Comparison of ENCODE assay signal across 26 cellular contexts in the genomic region with DNA sequence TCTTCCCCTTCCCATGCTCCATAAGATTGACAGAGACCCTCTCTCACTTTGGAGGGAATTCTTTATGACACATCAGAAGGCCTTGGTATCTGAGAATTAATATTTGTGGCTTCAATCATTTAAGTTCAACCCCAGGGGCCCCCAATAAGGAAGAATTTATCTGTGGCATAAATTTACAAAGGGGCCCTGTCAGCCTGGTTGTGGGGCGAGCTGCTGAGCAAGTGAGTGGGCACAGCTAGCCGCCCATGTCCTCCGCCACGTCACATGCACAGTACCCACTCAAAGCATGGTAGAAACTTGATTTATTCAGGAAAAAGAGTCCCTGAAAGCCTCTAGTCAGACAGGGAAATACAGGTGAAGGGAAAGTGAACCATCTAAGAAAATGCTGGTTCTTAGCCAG. TPM values are rescaled to one million over a fixed set of nuclear protein-coding genes. Genes with fewer than 3 reads are reported as not detected.
DNase-seq lines count a peak whose midpoint lies in the region; ATAC-seq, FAIRE-seq and TF ChIP-seq lines count a peak whose summit lies in the region.
"Had no signal": no experiment of that assay in that cellular context is flagged by ENCODE, and none has a peak within 500 bp of the region (broad histone marks: within the 10 kb centered on the region; RNA-seq: fewer than 3 reads in every experiment).

No MANE protein-coding gene starts in this region.

- H3K27me3 Mint-ChIP-seq in activated CD4-positive, alpha-beta memory T cell treated with anti-CD3 and anti-CD28 coated beads, Interleukin-2, amount 10 ng/mL, durations not matched to agents 7 days and 5 days = no peaks in the 10 kb centered on the region
- H3K27me3 Mint-ChIP-seq: CD4-positive, CD25-positive, alpha-beta regulatory T cell had no signal

- H3K4me1 ChIP-seq in HepG2 (ENCODE audit: insufficient read depth, low read length) (no peaks in the 10 kb centered on the region), right lobe of liver (no peaks in the 10 kb centered on the region), osteoblast (ENCODE audit: insufficient read depth, low read length) (no peaks in the 10 kb centered on the region)
- H3K4me1 ChIP-seq: BE2C had no signal

- H3K4me3 ChIP-seq in HepG2 (replicated peaks in 1 of 3; ENCODE audit: insufficient read depth in 1 of 3, low read depth in 2 of 3, low read length in 3 of 3) (no peak overlapping the region), right lobe of liver (no peak overlapping the region), osteoblast (ENCODE audit: insufficient read depth, low read length) (no peak overlapping the region)

- TF ChIP-seq CTCF in HepG2 (CRISPR knock-in tag; IDR thresholded peaks at IDR 0.05) (no peak), right lobe of liver (IDR thresholded peaks at IDR 0.05) (no peak), RWPE1 (conservative IDR thresholded peaks at IDR 0.05; ENCODE audit: low read depth) (no peak), osteoblast (IDR thresholded peaks at IDR 0.05; ENCODE audit: extremely low read depth, low read depth, low read length) (no peak)

- H2AFZ ChIP-seq in HepG2 (ENCODE audit: low read length) (no peak overlapping the region), osteoblast (ENCODE audit: low read length) (no peak overlapping the region)

- peaks cover 3% of the 10 kb centered on the region for H3K79me2 ChIP-seq in HepG2 (ENCODE audit: insufficient read depth, low read length)
- H3K79me2 ChIP-seq in osteoblast (ENCODE audit: insufficient read depth, low read length) = no peaks in the 10 kb centered on the region

- FAIRE-seq in HepG2 (lab: Jason Lieb, UNC) = no peak
- FAIRE-seq: A204.1, D721Med, GM12892, GM18507 had no signal

- CTCF ChIA-PET in HepG2 (lab: Yijun Ruan, JAX; ENCODE audit: low intra/inter-chr PET ratio, low total read pairs) (interaction anchor here (0.9 to 4.1 kb wide), 2 partner anchors 18 to 19 kb away, joined by 3 to 25 read pairs; no protein-coding TSS in a partner anchor), RWPE1 (lab: Yijun Ruan, JAX) (interaction anchor here (1.2 to 1.4 kb wide), 2 partner anchors 15 to 20 kb away, joined by 3 to 5 read pairs; no protein-coding TSS in a partner anchor)
- CTCF ChIA-PET in activated CD4-positive, alpha-beta memory T cell treated with anti-CD3 and anti-CD28 coated beads, Interleukin-2, amount 10 ng/mL, durations not matched to agents 7 days and 5 days (lab: Charles Lee) = interaction anchor here (4.7 kb wide), 1 partner anchor 20 kb away, joined by 26 read pairs; no protein-coding TSS in a partner anchor

- H3K36me3 ChIP-seq in HepG2 (replicated peaks in 1 of 2; ENCODE audit: control insufficient read depth in 1 of 2, insufficient read depth in 2 of 2, low read length in 2 of 2) (peaks cover 81 to 99% of the 10 kb centered on the region in 2 experiments), right lobe of liver (peaks cover 0 to 80% (median 42%) of the 10 kb centered on the region in 4 donors), osteoblast (ENCODE audit: insufficient read depth, low read length) (no peaks in the 10 kb centered on the region)
- H3K36me3 ChIP-seq: BE2C had no signal

- no peaks in the 10 kb centered on the region for H3K27me3 ChIP-seq in HepG2 (ENCODE audit: control insufficient read depth in 1 of 2, insufficient read depth in 2 of 2, low read length in 2 of 2)
- H3K27me3 ChIP-seq in right lobe of liver = no peaks in the 10 kb centered on the region
- H3K27me3 ChIP-seq in osteoblast (ENCODE audit: insufficient read depth, low read length) = no peaks in the 10 kb centered on the region
- H3K27me3 ChIP-seq: BE2C had no signal

- POLR2A ChIA-PET in HepG2 (lab: Yijun Ruan, JAX) (interaction anchor here (11.1 kb wide), 1 partner anchor 14 kb away, joined by 130 read pairs; the partner anchor contains the start of gene PLXNB1), RWPE1 (lab: Yijun Ruan, JAX; ENCODE audit: low non-redundant PET) (no interaction called here)
- POLR2A ChIA-PET in activated CD4-positive, alpha-beta memory T cell treated with anti-CD3 and anti-CD28 coated beads, Interleukin-2, amount 10 ng/mL, durations not matched to agents 7 days and 5 days (lab: Charles Lee) = no interaction called here

- TF ChIP-seq EP300 in HepG2 (IDR thresholded peaks at IDR 0.05; ENCODE audit: low read depth in 2 of 2, low read length in 2 of 2) = no peak
- TF ChIP-seq EP300 in HepG2 (CRISPR knock-in tag; IDR thresholded peaks at IDR 0.05; ENCODE audit: borderline replicate concordance) = no peak

- DNase-seq in HepG2 (ENCODE audit: low spot score) = no peak
- DNase-seq in right lobe of liver = no peak
- no peak for DNase-seq in RWPE1 (ENCODE audit: low spot score)
- peak; percentile 77 for DNase-seq in osteoblast (ENCODE audit: insufficient read length, low spot score, missing footprints)
- DNase-seq in activated CD4-positive, alpha-beta memory T cell treated with anti-CD3 and anti-CD28 coated beads, Interleukin-2, amount 10 ng/mL, durations not matched to agents 7 days and 5 days = no peak
- DNase-seq in activated naive CD4-positive, alpha-beta T cell treated with anti-CD3 and anti-CD28 coated beads, Interleukin-2, amount 50 U/mL, for 16 hours = no peak
- DNase-seq: ACHN; BE2C; C1 segment of cervical spinal cord; CD4-positive, CD25-positive, alpha-beta regulatory T cell; CD8-positive, alpha-beta memory T cell; COR-L47; DMS79; GDM1; GOT3; H7; KBM-7 had no signal

- ATAC-seq in HepG2 (no peak), right lobe of liver (no peak), GM18861 (IDR thresholded peaks at IDR 0.05; ENCODE audit: unreplicated experiment) (no peak)

- no peak overlapping the region for H3K27ac Mint-ChIP-seq in activated CD4-positive, alpha-beta memory T cell treated with anti-CD3 and anti-CD28 coated beads, Interleukin-2, amount 10 ng/mL, durations not matched to agents 7 days and 5 days
- H3K27ac Mint-ChIP-seq: CD8-positive, alpha-beta memory T cell; IgD-negative memory B cell had no signal

- no peak for TF ChIP-seq POLR2A in HepG2 (IDR thresholded peaks at IDR 0.05; ENCODE audit: insufficient read depth in 1 of 2, low read depth in 2 of 2, low read length in 2 of 2)
- TF ChIP-seq POLR2A in right lobe of liver (IDR thresholded peaks at IDR 0.05) = no peak

- BruUV-seq in HepG2 (replicated peaks; lab: Mats Ljungman, UMichigan) = TSS peak; percentile 13

- H3K27ac ChIP-seq in HepG2 (ENCODE audit: extremely low read length, insufficient read depth, low read length) (no peak overlapping the region), right lobe of liver (no peak overlapping the region), RWPE1 (peak overlapping the region; percentile 99), osteoblast (ENCODE audit: low read depth, low read length) (no peak overlapping the region)
- H3K27ac ChIP-seq: HL-60 had no signal

- H3K9me3 Mint-ChIP-seq in activated CD4-positive, alpha-beta memory T cell treated with anti-CD3 and anti-CD28 coated beads, Interleukin-2, amount 10 ng/mL, durations not matched to agents 7 days and 5 days = no peaks in the 10 kb centered on the region
- H3K9me3 Mint-ChIP-seq: CD8-positive, alpha-beta memory T cell; IgD-negative memory B cell had no signal

- H3K4me2 ChIP-seq in HepG2 (ENCODE audit: low read depth, low read length) = no peak overlapping the region
- H3K4me2 ChIP-seq in osteoblast (ENCODE audit: insufficient read depth, low read length) = no peak overlapping the region

- H3K36me3 Mint-ChIP-seq in activated CD4-positive, alpha-beta memory T cell treated with anti-CD3 and anti-CD28 coated beads, Interleukin-2, amount 10 ng/mL, durations not matched to agents 7 days and 5 days (ENCODE audit: low read depth) = no peaks in the 10 kb centered on the region
- H3K36me3 Mint-ChIP-seq: CD4-positive, CD25-positive, alpha-beta regulatory T cell; IgD-negative memory B cell had no signal

- in situ Hi-C loops in HepG2 (cut with HindIII; ENCODE audit: extremely low pct_ligation_motif_present, low pct_unique_long_range_greater_than_20kb) = no loop called here

- no peaks in the 10 kb centered on the region for H3K9me3 ChIP-seq in HepG2 (ENCODE audit: low read length)
- H3K9me3 ChIP-seq in right lobe of liver = no peaks in the 10 kb centered on the region
- no peaks in the 10 kb centered on the region for H3K9me3 ChIP-seq in osteoblast (ENCODE audit: low read depth, low read length)
- H3K9me3 ChIP-seq: BE2C had no signal

- no peak for TF ChIP-seq RAD21 in HepG2 (CRISPR knock-in tag; IDR thresholded peaks at IDR 0.05)

- peaks cover 25% of the 10 kb centered on the region; the same call in 1 of the 2 replicates for H4K20me1 ChIP-seq in HepG2 (ENCODE audit: insufficient read depth, low read length)
- H4K20me1 ChIP-seq in osteoblast (ENCODE audit: insufficient read depth, low read length) = no peaks in the 10 kb centered on the region

- no peak overlapping the region for H3K4me3 Mint-ChIP-seq in activated CD4-positive, alpha-beta memory T cell treated with anti-CD3 and anti-CD28 coated beads, Interleukin-2, amount 10 ng/mL, durations not matched to agents 7 days and 5 days
- H3K4me3 Mint-ChIP-seq: CD4-positive, CD25-positive, alpha-beta regulatory T cell; CD8-positive, alpha-beta memory T cell; IgD-negative memory B cell had no signal

- intact Hi-C loops in HepG2 (cut with micrococcal nuclease; ENCODE audit: unreplicated experiment) (no loop called here), right lobe of liver (cut with DNase I) (no loop called here)

- no peaks in the 10 kb centered on the region for H3K4me1 Mint-ChIP-seq in activated CD4-positive, alpha-beta memory T cell treated with anti-CD3 and anti-CD28 coated beads, Interleukin-2, amount 10 ng/mL, durations not matched to agents 7 days and 5 days
- H3K4me1 Mint-ChIP-seq: CD4-positive, CD25-positive, alpha-beta regulatory T cell; CD8-positive, alpha-beta memory T cell had no signal

- H3K9ac ChIP-seq in HepG2 (ENCODE audit: insufficient read depth, low read depth, low read length) = no peak overlapping the region

- WGBS in HepG2 (ENCODE audit: low lambda C conversion rate) = 97% methylated on average over 4 of the region's 4 CpGs
- WGBS in right lobe of liver (ENCODE audit: insufficient coverage, low coverage, low lambda C conversion rate, missing lambda C conversion rate) = 97% methylated on average over 4 of the region's 4 CpGs

RNA-seq across cellular contexts. Expression of gene PLXNB1, which starts 13.3 kb away (rescaled TPM):
- total RNA-seq in HepG2 (2016; rRNA removed; fragmentation: Illumina TruSeq; extraction: Trizol) = 25.4 and 86.0 TPM in 2 replicates
- 33.1 and 33.9 TPM in 2 replicates for total RNA-seq in HepG2 (2016; cell fraction: cytosol; rRNA removed; fragmentation: Illumina TruSeq; extraction: Trizol; ENCODE audit: low read depth)
- 23.9 and 92.3 TPM in 2 replicates for total RNA-seq in HepG2 (2016; cell fraction: insoluble cytoplasmic fraction; rRNA removed; fragmentation: Illumina TruSeq; extraction: Trizol)
- total RNA-seq in HepG2 (2016; cell fraction: membrane; rRNA removed; fragmentation: Illumina TruSeq; extraction: Trizol) = 30.7 and 31.8 TPM in 2 replicates
- total RNA-seq in HepG2 (2016; cell fraction: nucleus; rRNA removed; fragmentation: Illumina TruSeq; extraction: Trizol) = 140 and 158 TPM in 2 replicates
- polyA plus RNA-seq in HepG2 (2011; rRNA removed) = 143 and 179 TPM in 2 replicates
- polyA plus RNA-seq in HepG2 (2011; cell fraction: cytosol; rRNA removed) = 71.5 and 83.2 TPM in 2 replicates
- polyA plus RNA-seq in HepG2 (2011; cell fraction: nucleus; rRNA removed) = 1,144 and 1,345 TPM in 2 replicates
- polyA plus RNA-seq in HepG2 (2012) = 140 and 149 TPM in 2 replicates
- polyA plus RNA-seq in HepG2 (2016; cell fraction: cytosol; fragmentation: Illumina TruSeq; extraction: Trizol; ENCODE audit: low read depth) = 5.5 and 6.7 TPM in 2 replicates
- 23.3 and 26.9 TPM in 2 replicates for polyA plus RNA-seq in HepG2 (2016; cell fraction: insoluble cytoplasmic fraction; fragmentation: Illumina TruSeq; extraction: Trizol; ENCODE audit: low read depth)
- polyA plus RNA-seq in HepG2 (2016; cell fraction: membrane; fragmentation: Illumina TruSeq; extraction: Trizol; ENCODE audit: low read depth) = 12.8 and 12.9 TPM in 2 replicates
- 420 and 470 TPM in 2 replicates for polyA plus RNA-seq in HepG2 (2016; cell fraction: nucleus; fragmentation: Illumina TruSeq; extraction: Trizol; ENCODE audit: insufficient read depth, low read depth)
- polyA minus RNA-seq in HepG2 (2011; rRNA and poly(A)+ RNA removed; ENCODE audit: low replicate concordance) = 83.4 and 325 TPM in 2 replicates
- 54.4 and 79.5 TPM in 2 replicates for polyA minus RNA-seq in HepG2 (2011; cell fraction: cytosol; rRNA and poly(A)+ RNA removed)
- 295 and 329 TPM in 2 replicates for polyA minus RNA-seq in HepG2 (2011; cell fraction: nucleus; rRNA and poly(A)+ RNA removed)
- 100 to 1,000 TPM in 2 of 6 experiments, 10 to 100 TPM in 4; 65.9 to 132 (median 86.5) TPM for total RNA-seq in right lobe of liver
- 23.3 and 33.7 TPM in 2 replicates for total RNA-seq in osteoblast
- 1 to 10 TPM; 1.7 to 1.9 TPM for total RNA-seq in activated CD4-positive, alpha-beta memory T cell treated with anti-CD3 and anti-CD28 coated beads, Interleukin-2, amount 10 ng/mL, durations not matched to agents 7 days and 5 days
- polyA plus RNA-seq: IgD-negative memory B cell had no signal

RNA-seq across cellular contexts. Expression of gene CCDC51, which starts 23.4 kb away (rescaled TPM):
- 29.4 and 38.3 TPM in 2 replicates for total RNA-seq in HepG2 (2016; rRNA removed; fragmentation: Illumina TruSeq; extraction: Trizol)
- 7.6 and 8.2 TPM in 2 replicates for total RNA-seq in HepG2 (2016; cell fraction: cytosol; rRNA removed; fragmentation: Illumina TruSeq; extraction: Trizol; ENCODE audit: low read depth)
- total RNA-seq in HepG2 (2016; cell fraction: insoluble cytoplasmic fraction; rRNA removed; fragmentation: Illumina TruSeq; extraction: Trizol) = 33.5 and 38.7 TPM in 2 replicates
- total RNA-seq in HepG2 (2016; cell fraction: membrane; rRNA removed; fragmentation: Illumina TruSeq; extraction: Trizol) = 12.2 and 12.5 TPM in 2 replicates
- total RNA-seq in HepG2 (2016; cell fraction: nucleus; rRNA removed; fragmentation: Illumina TruSeq; extraction: Trizol) = 12.4 and 13.6 TPM in 2 replicates
- polyA plus RNA-seq in HepG2 (2011; rRNA removed) = 15.5 and 18.1 TPM in 2 replicates
- 16.8 and 19.2 TPM in 2 replicates for polyA plus RNA-seq in HepG2 (2011; cell fraction: cytosol; rRNA removed)
- polyA plus RNA-seq in HepG2 (2011; cell fraction: nucleus; rRNA removed) = 6.5 and 8.5 TPM in 2 replicates
- 8.4 and 9.8 TPM in 2 replicates for polyA plus RNA-seq in HepG2 (2012)
- polyA plus RNA-seq in HepG2 (2016; cell fraction: cytosol; fragmentation: Illumina TruSeq; extraction: Trizol; ENCODE audit: low read depth) = 3.9 and 4.9 TPM in 2 replicates
- polyA plus RNA-seq in HepG2 (2016; cell fraction: insoluble cytoplasmic fraction; fragmentation: Illumina TruSeq; extraction: Trizol; ENCODE audit: low read depth) = 29.3 and 29.9 TPM in 2 replicates
- polyA plus RNA-seq in HepG2 (2016; cell fraction: membrane; fragmentation: Illumina TruSeq; extraction: Trizol; ENCODE audit: low read depth) = 8.0 TPM in 2 replicates
- 16.3 and 19.0 TPM in 2 replicates for polyA plus RNA-seq in HepG2 (2016; cell fraction: nucleus; fragmentation: Illumina TruSeq; extraction: Trizol; ENCODE audit: insufficient read depth, low read depth)
- polyA minus RNA-seq in HepG2 (2011; rRNA and poly(A)+ RNA removed; ENCODE audit: low replicate concordance) = 11.3 and 25.4 TPM in 2 replicates
- polyA minus RNA-seq in HepG2 (2011; cell fraction: cytosol; rRNA and poly(A)+ RNA removed) = 4.5 and 4.7 TPM in 2 replicates
- 3.0 and 3.3 TPM in 2 replicates for polyA minus RNA-seq in HepG2 (2011; cell fraction: nucleus; rRNA and poly(A)+ RNA removed)
- 10 to 100 TPM in 2 of 6 experiments, 1 to 10 TPM in 4; 5.9 to 16.0 (median 8.1) TPM for total RNA-seq in right lobe of liver
- 13.3 and 17.4 TPM in 2 replicates for total RNA-seq in osteoblast
- total RNA-seq in activated CD4-positive, alpha-beta memory T cell treated with anti-CD3 and anti-CD28 coated beads, Interleukin-2, amount 10 ng/mL, durations not matched to agents 7 days and 5 days = 10 to 100 TPM; 14.9 to 17.5 TPM

RNA-seq across cellular contexts. Expression of gene TMA7, which starts 23.5 kb away (rescaled TPM):
- total RNA-seq in HepG2 (2016; rRNA removed; fragmentation: Illumina TruSeq; extraction: Trizol) (486 and 510 TPM in 2 replicates), right lobe of liver (100 to 1,000 TPM in 2 of 6 experiments, 10 to 100 TPM in 4; 64.8 to 182 (median 80.1) TPM), osteoblast (128 and 135 TPM in 2 replicates)
- total RNA-seq in HepG2 (2016; cell fraction: cytosol; rRNA removed; fragmentation: Illumina TruSeq; extraction: Trizol; ENCODE audit: low read depth) = 913 and 1,296 TPM in 2 replicates
- total RNA-seq in HepG2 (2016; cell fraction: insoluble cytoplasmic fraction; rRNA removed; fragmentation: Illumina TruSeq; extraction: Trizol) = 511 and 522 TPM in 2 replicates
- 763 and 886 TPM in 2 replicates for total RNA-seq in HepG2 (2016; cell fraction: membrane; rRNA removed; fragmentation: Illumina TruSeq; extraction: Trizol)
- 177 and 187 TPM in 2 replicates for total RNA-seq in HepG2 (2016; cell fraction: nucleus; rRNA removed; fragmentation: Illumina TruSeq; extraction: Trizol)
- polyA plus RNA-seq in HepG2 (2011; rRNA removed) = 80.9 and 100 TPM in 2 replicates
- 69.9 and 96.6 TPM in 2 replicates for polyA plus RNA-seq in HepG2 (2011; cell fraction: cytosol; rRNA removed)
- polyA plus RNA-seq in HepG2 (2011; cell fraction: nucleus; rRNA removed) = 23.2 and 42.0 TPM in 2 replicates
- polyA plus RNA-seq in HepG2 (2012) = 194 and 244 TPM in 2 replicates
- 1,200 and 1,620 TPM in 2 replicates for polyA plus RNA-seq in HepG2 (2016; cell fraction: cytosol; fragmentation: Illumina TruSeq; extraction: Trizol; ENCODE audit: low read depth)
- polyA plus RNA-seq in HepG2 (2016; cell fraction: insoluble cytoplasmic fraction; fragmentation: Illumina TruSeq; extraction: Trizol; ENCODE audit: low read depth) = 517 and 532 TPM in 2 replicates
- 742 and 956 TPM in 2 replicates for polyA plus RNA-seq in HepG2 (2016; cell fraction: membrane; fragmentation: Illumina TruSeq; extraction: Trizol; ENCODE audit: low read depth)
- polyA plus RNA-seq in HepG2 (2016; cell fraction: nucleus; fragmentation: Illumina TruSeq; extraction: Trizol; ENCODE audit: insufficient read depth, low read depth) = 336 and 389 TPM in 2 replicates
- polyA minus RNA-seq in HepG2 (2011; rRNA and poly(A)+ RNA removed; ENCODE audit: low replicate concordance) = 4.4 and 15.7 TPM in 2 replicates
- 18.7 and 23.2 TPM in 2 replicates for polyA minus RNA-seq in HepG2 (2011; cell fraction: cytosol; rRNA and poly(A)+ RNA removed)
- 18.4 and 25.9 TPM in 2 replicates for polyA minus RNA-seq in HepG2 (2011; cell fraction: nucleus; rRNA and poly(A)+ RNA removed)
- total RNA-seq in activated CD4-positive, alpha-beta memory T cell treated with anti-CD3 and anti-CD28 coated beads, Interleukin-2, amount 10 ng/mL, durations not matched to agents 7 days and 5 days = 100 to 1,000 TPM; 240 to 241 TPM

RNA-seq across cellular contexts. Expression of gene ATRIP, which starts 30.0 kb away (rescaled TPM):
- total RNA-seq in HepG2 (2016; rRNA removed; fragmentation: Illumina TruSeq; extraction: Trizol) (11.4 and 12.5 TPM in 2 replicates), right lobe of liver (1 to 10 TPM; 2.4 to 4.5 (median 3.2) TPM), osteoblast (5.0 and 5.1 TPM in 2 replicates)
- total RNA-seq in HepG2 (2016; cell fraction: cytosol; rRNA removed; fragmentation: Illumina TruSeq; extraction: Trizol; ENCODE audit: low read depth) = 2.6 and 2.7 TPM in 2 replicates
- total RNA-seq in HepG2 (2016; cell fraction: insoluble cytoplasmic fraction; rRNA removed; fragmentation: Illumina TruSeq; extraction: Trizol) = 9.5 and 10.4 TPM in 2 replicates
- 2.4 and 3.4 TPM in 2 replicates for total RNA-seq in HepG2 (2016; cell fraction: membrane; rRNA removed; fragmentation: Illumina TruSeq; extraction: Trizol)
- total RNA-seq in HepG2 (2016; cell fraction: nucleus; rRNA removed; fragmentation: Illumina TruSeq; extraction: Trizol) = 7.4 and 11.0 TPM in 2 replicates
- 5.1 and 5.3 TPM in 2 replicates for polyA plus RNA-seq in HepG2 (2011; rRNA removed)
- 3.7 and 4.7 TPM in 2 replicates for polyA plus RNA-seq in HepG2 (2011; cell fraction: cytosol; rRNA removed)
- 12.6 and 13.3 TPM in 2 replicates for polyA plus RNA-seq in HepG2 (2011; cell fraction: nucleus; rRNA removed)
- polyA plus RNA-seq in HepG2 (2012) = 3.2 and 4.1 TPM in 2 replicates
- 0.97 and 1.0 TPM in 2 replicates for polyA plus RNA-seq in HepG2 (2016; cell fraction: cytosol; fragmentation: Illumina TruSeq; extraction: Trizol; ENCODE audit: low read depth)
- polyA plus RNA-seq in HepG2 (2016; cell fraction: insoluble cytoplasmic fraction; fragmentation: Illumina TruSeq; extraction: Trizol; ENCODE audit: low read depth) = 7.8 and 11.5 TPM in 2 replicates
- 1.2 and 1.5 TPM in 2 replicates for polyA plus RNA-seq in HepG2 (2016; cell fraction: membrane; fragmentation: Illumina TruSeq; extraction: Trizol; ENCODE audit: low read depth)
- polyA plus RNA-seq in HepG2 (2016; cell fraction: nucleus; fragmentation: Illumina TruSeq; extraction: Trizol; ENCODE audit: insufficient read depth, low read depth) = 14.7 and 21.6 TPM in 2 replicates
- 11.5 and 35.8 TPM in 2 replicates for polyA minus RNA-seq in HepG2 (2011; rRNA and poly(A)+ RNA removed; ENCODE audit: low replicate concordance)
- 2.1 and 3.8 TPM in 2 replicates for polyA minus RNA-seq in HepG2 (2011; cell fraction: cytosol; rRNA and poly(A)+ RNA removed)
- polyA minus RNA-seq in HepG2 (2011; cell fraction: nucleus; rRNA and poly(A)+ RNA removed) = 5.2 and 9.8 TPM in 2 replicates
- 10 to 100 TPM; 13.4 to 15.2 TPM for total RNA-seq in activated CD4-positive, alpha-beta memory T cell treated with anti-CD3 and anti-CD28 coated beads, Interleukin-2, amount 10 ng/mL, durations not matched to agents 7 days and 5 days

RNA-seq across cellular contexts. Expression of gene FBXW12, which starts 44.5 kb away (rescaled TPM):
- total RNA-seq in HepG2 (2016; rRNA removed; fragmentation: Illumina TruSeq; extraction: Trizol) (not detected in 2 replicates), right lobe of liver (not detected), osteoblast (not detected in 2 replicates)
- not detected in 2 replicates for total RNA-seq in HepG2 (2016; cell fraction: cytosol; rRNA removed; fragmentation: Illumina TruSeq; extraction: Trizol; ENCODE audit: low read depth)
- not detected in 2 replicates for total RNA-seq in HepG2 (2016; cell fraction: insoluble cytoplasmic fraction; rRNA removed; fragmentation: Illumina TruSeq; extraction: Trizol)
- not detected in 2 replicates for total RNA-seq in HepG2 (2016; cell fraction: membrane; rRNA removed; fragmentation: Illumina TruSeq; extraction: Trizol)
- not detected in 2 replicates for total RNA-seq in HepG2 (2016; cell fraction: nucleus; rRNA removed; fragmentation: Illumina TruSeq; extraction: Trizol)
- polyA plus RNA-seq in HepG2 (2011; rRNA removed) = not detected in 2 replicates
- not detected in 2 replicates for polyA plus RNA-seq in HepG2 (2011; cell fraction: cytosol; rRNA removed)
- not detected in 2 replicates for polyA plus RNA-seq in HepG2 (2011; cell fraction: nucleus; rRNA removed)
- polyA plus RNA-seq in HepG2 (2012) = 0.25 and 0.48 TPM in 2 replicates
- polyA plus RNA-seq in HepG2 (2016; cell fraction: cytosol; fragmentation: Illumina TruSeq; extraction: Trizol; ENCODE audit: low read depth) = not detected in 2 replicates
- polyA plus RNA-seq in HepG2 (2016; cell fraction: insoluble cytoplasmic fraction; fragmentation: Illumina TruSeq; extraction: Trizol; ENCODE audit: low read depth) = not detected in 2 replicates
- polyA plus RNA-seq in HepG2 (2016; cell fraction: membrane; fragmentation: Illumina TruSeq; extraction: Trizol; ENCODE audit: low read depth) = not detected in 2 replicates
- polyA plus RNA-seq in HepG2 (2016; cell fraction: nucleus; fragmentation: Illumina TruSeq; extraction: Trizol; ENCODE audit: insufficient read depth, low read depth) = not detected in 2 replicates
- not detected in 2 replicates for polyA minus RNA-seq in HepG2 (2011; rRNA and poly(A)+ RNA removed; ENCODE audit: low replicate concordance)
- polyA minus RNA-seq in HepG2 (2011; cell fraction: cytosol; rRNA and poly(A)+ RNA removed) = not detected in 2 replicates
- not detected in 2 replicates for polyA minus RNA-seq in HepG2 (2011; cell fraction: nucleus; rRNA and poly(A)+ RNA removed)
- total RNA-seq in activated CD4-positive, alpha-beta memory T cell treated with anti-CD3 and anti-CD28 coated beads, Interleukin-2, amount 10 ng/mL, durations not matched to agents 7 days and 5 days = not detected
- total RNA-seq: CD4-positive, CD25-positive, alpha-beta regulatory T cell; CD8-positive, alpha-beta memory T cell; Daoy; HT1080 had no signal
- polyA plus RNA-seq: CD4-positive, CD25-positive, alpha-beta regulatory T cell; CD8-positive, alpha-beta memory T cell; IgD-negative memory B cell had no signal
